ENCODE assay signal across 8 cellular contexts in genomic region chr3:49786357-49787181, GRCh38. TPM values are rescaled to one million over a fixed set of nuclear protein-coding genes. Genes with fewer than 3 reads are reported as not detected.
DNase-seq lines count a peak whose midpoint lies in the region; ATAC-seq and TF ChIP-seq lines count a peak whose summit lies in the region.

TSS of gene IP6K1 (minus strand) at chr3:49786542. CDS start at chr3:49748040, 38,502 bp downstream.

- peaks cover 0 to 51% (median 15%) of the 10 kb centered on the region in 3 donors for H3K4me1 ChIP-seq in gastroesophageal sphincter
- H3K4me1 ChIP-seq in neutrophil (ENCODE audit: control insufficient read depth in 1 of 2, insufficient read depth in 1 of 2, low read depth in 1 of 2, low read length in 1 of 2): peaks cover 21 to 24% of the 10 kb centered on the region in 2 experiments

- H3K9me3 Mint-ChIP-seq in HFFc6: no peaks in the 10 kb centered on the region
- H3K9me3 Mint-ChIP-seq in activated naive CD4-positive, alpha-beta T cell treated with anti-CD3 and anti-CD28 coated beads, Interleukin-2, amount 10 ng/mL, durations not matched to agents 7 days and 5 days: no peaks in the 10 kb centered on the region

- H3K9me3 ChIP-seq in SK-N-MC (ENCODE audit: low read depth, low read length): no peaks in the 10 kb centered on the region
- H3K9me3 ChIP-seq in gastroesophageal sphincter: no peaks in the 10 kb centered on the region
- no peaks in the 10 kb centered on the region for H3K9me3 ChIP-seq in neutrophil

- no peak for TF ChIP-seq EP300 in gastroesophageal sphincter (IDR thresholded peaks at IDR 0.05)

- WGBS in gastroesophageal sphincter (ENCODE audit: low coverage in 1 of 2), 2 donors: 10 to 83% methylated on average over 2 to 8 of the region's 55 CpGs

- TF ChIP-seq CTCF in HFFc6 (IDR thresholded peaks at IDR 0.05) (peak; percentile 32; the same call in 1 of the 2 replicates), NB4 (IDR thresholded peaks at IDR 0.05; ENCODE audit: low read depth, low read length) (no peak), gastroesophageal sphincter (IDR thresholded peaks at IDR 0.05) (no peak), neutrophil (IDR thresholded peaks at IDR 0.05) (peak; percentile 33)

- ATAC-seq in gastroesophageal sphincter: peak; percentile 100

- H3K4me3 ChIP-seq in NB4 (ENCODE audit: low read depth, low read length) (peak within 1 kb of the TSS; percentile 94), SK-N-MC (peak within 1 kb of the TSS; percentile 84), gastroesophageal sphincter (peak within 1 kb of the TSS; percentile 79 to 98), neutrophil (ENCODE audit: low read depth in 1 of 2, low read length in 1 of 2) (peak within 1 kb of the TSS; percentile 91 to 97)

- H3K36me3 Mint-ChIP-seq in HFFc6 (ENCODE audit: low read depth): peaks cover 13% of the 10 kb centered on the region
- H3K36me3 Mint-ChIP-seq in activated naive CD4-positive, alpha-beta T cell treated with anti-CD3 and anti-CD28 coated beads, Interleukin-2, amount 10 ng/mL, durations not matched to agents 7 days and 5 days: peaks cover 12% of the 10 kb centered on the region

- H3K27me3 ChIP-seq in gastroesophageal sphincter: no peaks in the 10 kb centered on the region
- peaks cover 16% of the 10 kb centered on the region for H3K27me3 ChIP-seq in neutrophil

- peaks cover 34% of the 10 kb centered on the region for H3K4me1 Mint-ChIP-seq in HFFc6 (ENCODE audit: low read depth)
- H3K4me1 Mint-ChIP-seq in activated naive CD4-positive, alpha-beta T cell treated with anti-CD3 and anti-CD28 coated beads, Interleukin-2, amount 10 ng/mL, durations not matched to agents 7 days and 5 days: peaks cover 42% of the 10 kb centered on the region

- DNase-seq in GM04504 (ENCODE audit: low read depth): peak; percentile 100
- peak; percentile 100 for DNase-seq in HFFc6
- DNase-seq in NB4 (ENCODE audit: low read depth): peak; percentile 100
- peak; percentile 95 for DNase-seq in SK-N-MC (ENCODE audit: low read depth, low spot score)
- peak; percentile 100 for DNase-seq in activated naive CD4-positive, alpha-beta T cell treated with anti-CD3 and anti-CD28 coated beads, Interleukin-2, amount 10 ng/mL, durations not matched to agents 7 days and 5 days
- DNase-seq in substantia nigra (lab: John Stamatoyannopoulos, UW): peak; percentile 88 to 100 (median 100)

- peak within 1 kb of the TSS; percentile 92 for H3K27ac Mint-ChIP-seq in HFFc6
- H3K27ac Mint-ChIP-seq in activated naive CD4-positive, alpha-beta T cell treated with anti-CD3 and anti-CD28 coated beads, Interleukin-2, amount 10 ng/mL, durations not matched to agents 7 days and 5 days: peak within 1 kb of the TSS; percentile 96

- peak within 1 kb of the TSS; percentile 97 for H3K4me3 Mint-ChIP-seq in HFFc6
- peak within 1 kb of the TSS; percentile 88 for H3K4me3 Mint-ChIP-seq in activated naive CD4-positive, alpha-beta T cell treated with anti-CD3 and anti-CD28 coated beads, Interleukin-2, amount 10 ng/mL, durations not matched to agents 7 days and 5 days

- peaks cover 2% of the 10 kb centered on the region for H3K27me3 Mint-ChIP-seq in HFFc6 (ENCODE audit: insufficient read depth)
- H3K27me3 Mint-ChIP-seq in activated naive CD4-positive, alpha-beta T cell treated with anti-CD3 and anti-CD28 coated beads, Interleukin-2, amount 10 ng/mL, durations not matched to agents 7 days and 5 days: peaks cover 25% of the 10 kb centered on the region

- CTCF ChIA-PET in activated naive CD4-positive, alpha-beta T cell treated with anti-CD3 and anti-CD28 coated beads, Interleukin-2, amount 10 ng/mL, durations not matched to agents 7 days and 5 days (lab: Charles Lee): interaction anchor here (1.1 kb wide), 2 partner anchors 15 to 119 kb away, joined by 3 read pairs; no protein-coding TSS in a partner anchor

- TF ChIP-seq POLR2A in NB4 (IDR thresholded peaks at IDR 0.05; ENCODE audit: extremely low read depth, insufficient read length): peak; percentile 92
- TF ChIP-seq POLR2A in gastroesophageal sphincter (IDR thresholded peaks at IDR 0.05): peak; percentile 68 to 77

- no peaks in the 10 kb centered on the region for H3K36me3 ChIP-seq in SK-N-MC (ENCODE audit: insufficient read depth, low read length)
- peaks cover 0 to 27% of the 10 kb centered on the region in 2 donors for H3K36me3 ChIP-seq in gastroesophageal sphincter
- H3K36me3 ChIP-seq in neutrophil: peaks cover 30% of the 10 kb centered on the region

- H3K27ac ChIP-seq in SK-N-MC (peak within 1 kb of the TSS; percentile 57; the same call in 1 of the 2 replicates), gastroesophageal sphincter (peak within 1 kb of the TSS; percentile 81 to 99 (median 98)), neutrophil (peak within 1 kb of the TSS; percentile 96), substantia nigra (ENCODE audit: low read depth, low read length, poor library complexity, severe bottlenecking) (peak within 1 kb of the TSS; percentile 95)

- peak within 1 kb of the TSS; percentile 88 for H3K9ac ChIP-seq in SK-N-MC (ENCODE audit: insufficient read length)

RNA-seq across cellular contexts. Expression of gene IP6K1, which starts in this region (rescaled TPM):
- total RNA-seq in HFFc6 (2021; fragmentation: NEBNext Ultra II Directional; extraction: Animal tissue kit (Norgen Biotek cat#: 25700)): 10 to 100 TPM; 29.8 to 43.7 (median 38.4) TPM
- 10 to 100 TPM; 37.8 to 64.9 (median 43.5) TPM for total RNA-seq in gastroesophageal sphincter

Comparison
In these comparisons a context has a peak if more than half of its experiments do, and no peak if none do; other contexts are left out.
1. Peak in every context shown above with its lines: DNase-seq, ATAC-seq, H3K4me3 ChIP-seq and H3K27ac ChIP-seq.
2. CTCF ChIP-seq: peak in HFFc6 (single experiment) and neutrophil (single experiment); none in NB4 (single experiment) and gastroesophageal sphincter (0 of 4).